Comparison of ENCODE assay signal across 9 cellular contexts in genomic region chr3:88219138-88219792, GRCh38.
DNase-seq lines count a peak whose midpoint lies in the region; ATAC-seq, FAIRE-seq and TF ChIP-seq lines count a peak whose summit lies in the region.
"Had no signal": no experiment of that assay in that cellular context is flagged by ENCODE, and none has a peak within 500 bp of the region (broad histone marks: within the 10 kb centered on the region; RNA-seq: fewer than 3 reads in every experiment).

No MANE protein-coding gene starts in this region.

- no peaks in the 10 kb centered on the region for H3K36me3 ChIP-seq in small intestine (ENCODE audit: control insufficient read depth in 2 of 2, insufficient read depth in 2 of 2, low read length in 2 of 2)

- TF ChIP-seq RAD21 in A549 (conservative IDR thresholded peaks at IDR 0.05 in 1 of 2, IDR thresholded peaks at IDR 0.05 in 1 of 2): peak in 1 of 2 experiments; percentile 67; a peak in 3 of 5 replicates

- TF ChIP-seq EP300 in A549 (IDR thresholded peaks at IDR 0.05): no peak

- H3K4me1 ChIP-seq in A549 (no peaks in the 10 kb centered on the region), small intestine (ENCODE audit: control insufficient read depth in 2 of 2, insufficient read depth in 1 of 2, low read depth in 1 of 2, low read length in 1 of 2) (no peaks in the 10 kb centered on the region)

- peak; percentile 33 for TF ChIP-seq CTCF in A549 (IDR thresholded peaks at IDR 0.05)
- TF ChIP-seq CTCF in GM12873 (IDR thresholded peaks at IDR 0.05; ENCODE audit: insufficient read depth, low read depth, low read length, missing control alignments): peak; percentile 73

- CTCF ChIA-PET in A549 (lab: Yijun Ruan, JAX): interaction anchor here (0.6 to 1.7 kb wide), 10 partner anchors 9 to 1135 kb away, joined by 3 to 6 read pairs (median 4); no protein-coding TSS in a partner anchor

- H3K27ac ChIP-seq in A549 (no peak overlapping the region), small intestine (ENCODE audit: low read depth in 1 of 2, low read length in 1 of 2) (no peak overlapping the region)

- FAIRE-seq in A549 (lab: Jason Lieb, UNC) (no peak), small intestine (lab: Jason Lieb, UNC) (no peak)
- FAIRE-seq: frontal cortex had no signal

- WGBS in A549 (ENCODE audit: missing lambda C conversion rate): 2% methylated on average over 7 of the region's 7 CpGs
- 5 to 17% (median 11%) methylated on average over 7 of the region's 7 CpGs for WGBS in small intestine, 3 donors

- POLR2A ChIA-PET in A549 (lab: Yijun Ruan, JAX): no interaction called here

- H3K4me3 ChIP-seq in A549 (no peak overlapping the region), small intestine (ENCODE audit: low read depth in 1 of 2, low read length in 2 of 2) (no peak overlapping the region)

- H3K27me3 ChIP-seq in small intestine (ENCODE audit: control insufficient read depth in 2 of 2, insufficient read depth in 2 of 2, low read length in 2 of 2): no peaks in the 10 kb centered on the region

- DNase-seq in A549 (ENCODE audit: low read depth in 1 of 2, low spot score in 1 of 2): peak; percentile 7 to 52
- peak; percentile 13 for DNase-seq in NCI-H1048 (lab: John Stamatoyannopoulos, UW)
- DNase-seq in UCSD-AML1 (lab: John Stamatoyannopoulos, UW; ENCODE audit: unreplicated experiment): peak; percentile 26
- DNase-seq in glomerular visceral epithelial cell (ENCODE audit: extremely low spot score): peak; percentile 62
- DNase-seq in small intestine: peak; percentile 70

- ATAC-seq in A549 (peak; percentile 68 to 82; a peak in 5 of 6 replicates), HG02588 (IDR thresholded peaks at IDR 0.05; ENCODE audit: unreplicated experiment) (peak; percentile 87), HG03108 (IDR thresholded peaks at IDR 0.05; ENCODE audit: unreplicated experiment) (no peak)

- no peak overlapping the region for H3K4me2 ChIP-seq in A549

- TF ChIP-seq POLR2A in A549 (IDR thresholded peaks at IDR 0.05; ENCODE audit: low read length): no peak

- H3K9me3 ChIP-seq in A549 (no peaks in the 10 kb centered on the region), small intestine (ENCODE audit: control insufficient read depth, low read depth) (no peaks in the 10 kb centered on the region)

TF ChIP-seq in A549, 52 proteins besides CTCF, POLR2A, EP300 and RAD21:
- no peak for TF ChIP-seq CEBPB (IDR thresholded peaks at IDR 0.05)
- TF ChIP-seq MAZ (IDR thresholded peaks at IDR 0.05; ENCODE audit: borderline replicate concordance, low read depth, low read length): no peak
- TF ChIP-seq HMGXB4 (CRISPR knock-in tag; IDR thresholded peaks at IDR 0.05; ENCODE audit: borderline replicate concordance): no peak
- TF ChIP-seq NFE2L2 (conservative IDR thresholded peaks at IDR 0.05; ENCODE audit: low read length): no peak
- TF ChIP-seq ZFP36 (IDR thresholded peaks at IDR 0.05; ENCODE audit: borderline replicate concordance, partially characterized antibody): no peak
- TF ChIP-seq ESRRA (IDR thresholded peaks at IDR 0.05; ENCODE audit: borderline replicate concordance, low read length): no peak
- TF ChIP-seq SREBF2 (IDR thresholded peaks at IDR 0.05): no peak
- no peak for TF ChIP-seq EHF (CRISPR knock-in tag; IDR thresholded peaks at IDR 0.05)
- no peak for TF ChIP-seq CHD2 (IDR thresholded peaks at IDR 0.05; ENCODE audit: low read length, partially characterized antibody)
- TF ChIP-seq HDAC2 (IDR thresholded peaks at IDR 0.05): no peak
- no peak for TF ChIP-seq ZSCAN20 (CRISPR knock-in tag; IDR thresholded peaks at IDR 0.05)
- TF ChIP-seq PBX3 (IDR thresholded peaks at IDR 0.05): no peak
- TF ChIP-seq MAFK (IDR thresholded peaks at IDR 0.05; ENCODE audit: partially characterized antibody): no peak
- no peak for TF ChIP-seq TP53 (CRISPR knock-in tag; IDR thresholded peaks at IDR 0.05)
- TF ChIP-seq NPAS2 (CRISPR knock-in tag; IDR thresholded peaks at IDR 0.05; ENCODE audit: borderline replicate concordance): no peak
- TF ChIP-seq RARB (CRISPR knock-in tag; IDR thresholded peaks at IDR 0.05): no peak

Comparison
In these comparisons a context has a peak if more than half of its experiments do, and no peak if none do; other contexts are left out.
1. DNase-seq: peak in every context shown above with its lines; median percentile 70 in small intestine; 62 in glomerular visceral epithelial cell; 30 in A549; 26 in UCSD-AML1; 13 in NCI-H1048.